In genomic region chr12:2267624-2268477, GRCh38 we compare ENCODE assay signal across 11 cellular contexts.
DNase-seq lines count a peak whose midpoint lies in the region; ATAC-seq and TF ChIP-seq lines count a peak whose summit lies in the region.
"Had no signal": no experiment of that assay in that cellular context is flagged by ENCODE, and none has a peak within 500 bp of the region (broad histone marks: within the 10 kb centered on the region; RNA-seq: fewer than 3 reads in every experiment).

No MANE protein-coding gene starts in this region.

- H3K27me3 ChIP-seq in rectal smooth muscle tissue (ENCODE audit: control insufficient read depth, insufficient read depth, low read length) = no peaks in the 10 kb centered on the region
- H3K27me3 ChIP-seq: ovary had no signal

- no peak for TF ChIP-seq CTCF in fibroblast of mammary gland (conservative IDR thresholded peaks at IDR 0.05; ENCODE audit: control insufficient read depth, insufficient read depth, low read depth, low read length)

- ATAC-seq in HG02798 (IDR thresholded peaks at IDR 0.05; ENCODE audit: poor library complexity, unreplicated experiment) (no peak), HG02938 (IDR thresholded peaks at IDR 0.05; ENCODE audit: unreplicated experiment) (no peak)
- ATAC-seq: CD8-positive, alpha-beta T cell had no signal

- no peak overlapping the region for H3K4me3 ChIP-seq in fibroblast of mammary gland (ENCODE audit: control insufficient read depth, low read depth, low read length)
- no peak overlapping the region for H3K4me3 ChIP-seq in rectal smooth muscle tissue (ENCODE audit: low read length)
- H3K4me3 ChIP-seq: ovary had no signal

- H3K36me3 ChIP-seq in rectal smooth muscle tissue (ENCODE audit: control insufficient read depth, insufficient read depth, low read length) = no peaks in the 10 kb centered on the region
- H3K36me3 ChIP-seq: ovary had no signal

- peaks cover 45% of the 10 kb centered on the region for H3K4me1 ChIP-seq in rectal smooth muscle tissue (ENCODE audit: control insufficient read depth, insufficient read depth, low read length)

- peak overlapping the region; percentile 70 for H3K27ac ChIP-seq in rectal smooth muscle tissue (ENCODE audit: low read depth, low read length)
- H3K27ac ChIP-seq: ovary had no signal

- DNase-seq in ELF-1 (ENCODE audit: low read depth, low spot score) (peak; percentile 62), RPMI7951 (ENCODE audit: low read depth) (peak; percentile 83), fibroblast of mammary gland (ENCODE audit: low read depth) (peak; percentile 75), NCI-H510A (lab: John Stamatoyannopoulos, UW) (no peak), NCI-H774 (lab: John Stamatoyannopoulos, UW) (no peak)
- DNase-seq: CD8-positive, alpha-beta T cell; SW 1271 had no signal

- H3K9ac ChIP-seq in rectal smooth muscle tissue (ENCODE audit: low read length) = no peak overlapping the region

Comparison
In these comparisons a context has a peak if more than half of its experiments do, and no peak if none do; other contexts are left out.
1. DNase-seq: peak in ELF-1 (single experiment), RPMI7951 (single experiment) and fibroblast of mammary gland (single experiment); none in NCI-H510A (single experiment) and NCI-H774 (single experiment).